ENCODE assay signal across 8 cellular contexts in genomic region chr2:230659653-230660138, GRCh38. TPM values are rescaled to one million over a fixed set of nuclear protein-coding genes. Genes with fewer than 3 reads are reported as not detected.
DNase-seq lines count a peak whose midpoint lies in the region; ATAC-seq and TF ChIP-seq lines count a peak whose summit lies in the region.
"Not testable (repeated sequence)": the region's sequence is repeated elsewhere in the genome, so short reads cannot be mapped to it uniquely, and the experiment has no call there.

No MANE protein-coding gene starts in this region.

- POLR2A ChIA-PET in CD4-positive, alpha-beta memory T cell (lab: Charles Lee; ENCODE audit: partially characterized antibody): interaction anchor here (0.8 to 3.2 kb wide), 8 partner anchors 8 to 139 kb away, joined by 3 to 41 read pairs (median 5); no protein-coding TSS in a partner anchor
- POLR2A ChIA-PET in activated CD8-positive, alpha-beta T cell treated with anti-CD3 and anti-CD28 coated beads for 36 hours (lab: Charles Lee): interaction anchor here (0.9 to 4.9 kb wide), 12 partner anchors 8 to 139 kb away, joined by 3 to 54 read pairs (median 6); partner anchors contain the start of gene CAB39

- H3K27me3 Mint-ChIP-seq in CD4-positive, alpha-beta memory T cell; activated CD8-positive, alpha-beta T cell treated with anti-CD3 and anti-CD28 coated beads for 36 hours; activated naive CD8-positive, alpha-beta T cell: not testable (repeated sequence)

- H3K4me1 ChIP-seq in CD4-positive, alpha-beta memory T cell (ENCODE audit: insufficient read depth, low read length): peaks cover 89% of the 10 kb centered on the region
- peaks cover 77% of the 10 kb centered on the region for H3K4me1 ChIP-seq in effector memory CD4-positive, alpha-beta T cell (ENCODE audit: control insufficient read depth, insufficient read depth, low read length, poor library complexity, severe bottlenecking)
- H3K4me1 ChIP-seq in mucosa of rectum (ENCODE audit: control insufficient read depth in 2 of 2, insufficient read depth in 2 of 2, low read length in 2 of 2): peaks cover 9 to 19% of the 10 kb centered on the region in 2 donors
- H3K4me1 ChIP-seq in transverse colon: not testable (repeated sequence)

- not testable (repeated sequence) for H3K27me3 ChIP-seq in CD4-positive, alpha-beta memory T cell (ENCODE audit: insufficient read depth, low read length); effector memory CD4-positive, alpha-beta T cell (replicated peaks; ENCODE audit: control insufficient read depth, insufficient read depth, low read length, poor library complexity, severe bottlenecking); mucosa of rectum (ENCODE audit: control insufficient read depth in 2 of 2, insufficient read depth in 2 of 2, low read length in 2 of 2); transverse colon

- not testable (repeated sequence) for TF ChIP-seq CTCF in NB4 (IDR thresholded peaks at IDR 0.05; ENCODE audit: low read depth, low read length); activated CD8-positive, alpha-beta T cell treated with anti-CD3 and anti-CD28 coated beads for 36 hours (IDR thresholded peaks at IDR 0.05); transverse colon (IDR thresholded peaks at IDR 0.05)

- H3K9me3 ChIP-seq in CD4-positive, alpha-beta memory T cell (ENCODE audit: control insufficient read depth in 1 of 2, low read length in 2 of 2); effector memory CD4-positive, alpha-beta T cell (ENCODE audit: control insufficient read depth, low read length); mucosa of rectum (ENCODE audit: control insufficient read depth in 2 of 2, low read length in 2 of 2); transverse colon: not testable (repeated sequence)

- H3K4me1 Mint-ChIP-seq in CD4-positive, alpha-beta memory T cell: peaks cover 68 to 94% (median 81%) of the 10 kb centered on the region in 4 donors
- H3K4me1 Mint-ChIP-seq in activated CD8-positive, alpha-beta T cell treated with anti-CD3 and anti-CD28 coated beads for 36 hours (ENCODE audit: low read depth): peaks cover 95% of the 10 kb centered on the region
- peaks cover 91% of the 10 kb centered on the region for H3K4me1 Mint-ChIP-seq in activated naive CD8-positive, alpha-beta T cell (ENCODE audit: low read depth)

- peak overlapping the region; percentile 47 to 84 (median 74) for H3K4me3 Mint-ChIP-seq in CD4-positive, alpha-beta memory T cell
- H3K4me3 Mint-ChIP-seq in activated CD8-positive, alpha-beta T cell treated with anti-CD3 and anti-CD28 coated beads for 36 hours: peak overlapping the region; percentile 71
- H3K4me3 Mint-ChIP-seq in activated naive CD8-positive, alpha-beta T cell: peak overlapping the region; percentile 46

- not testable (repeated sequence) for H3K9me3 Mint-ChIP-seq in CD4-positive, alpha-beta memory T cell; activated CD8-positive, alpha-beta T cell treated with anti-CD3 and anti-CD28 coated beads for 36 hours; activated naive CD8-positive, alpha-beta T cell (ENCODE audit: low read depth)

- DNase-seq in CD4-positive, alpha-beta memory T cell; NB4 (ENCODE audit: low read depth); activated CD8-positive, alpha-beta T cell treated with anti-CD3 and anti-CD28 coated beads for 36 hours; effector memory CD4-positive, alpha-beta T cell; transverse colon: not testable (repeated sequence)

- CTCF ChIA-PET in CD4-positive, alpha-beta memory T cell (lab: Charles Lee; ENCODE audit: partially characterized antibody): interaction anchor here (0.6 to 2.5 kb wide), 6 partner anchors 15 to 165 kb away, joined by 3 to 8 read pairs (median 4); no protein-coding TSS in a partner anchor
- CTCF ChIA-PET in activated CD8-positive, alpha-beta T cell treated with anti-CD3 and anti-CD28 coated beads for 36 hours (lab: Charles Lee): interaction anchor here (0.7 to 3.3 kb wide), 7 partner anchors 9 to 139 kb away, joined by 3 to 15 read pairs (median 3); no protein-coding TSS in a partner anchor

- in situ Hi-C loops in transverse colon (cut with MboI; ENCODE audit: low pct_ligation_motif_present in 1 of 4, low pct_unique_long_range_greater_than_20kb in 1 of 4, low sequenced_read_pairs in 3 of 4): not testable (repeated sequence)

- intact Hi-C loops in CD4-positive, alpha-beta memory T cell (cut with micrococcal nuclease): loop anchor here (2.0 kb wide), 1 partner anchor 15 kb away; no protein-coding TSS in a partner anchor
- intact Hi-C loops in activated CD8-positive, alpha-beta T cell treated with anti-CD3 and anti-CD28 coated beads for 36 hours (cut with micrococcal nuclease): loop anchor here (1.0 to 2.0 kb wide), 3 partner anchors 15 to 135 kb away; no protein-coding TSS in a partner anchor
- intact Hi-C loops in transverse colon (cut with DNase I; ENCODE audit: low total_unique reads): not testable (repeated sequence)

- ATAC-seq in activated CD8-positive, alpha-beta T cell treated with anti-CD3 and anti-CD28 coated beads for 36 hours: not testable (repeated sequence)

- peak overlapping the region; percentile 54 for H3K27ac ChIP-seq in CD4-positive, alpha-beta memory T cell (ENCODE audit: low read depth, low read length)
- H3K27ac ChIP-seq in effector memory CD4-positive, alpha-beta T cell (ENCODE audit: insufficient read depth, low read length, poor library complexity, severe bottlenecking): peak overlapping the region; percentile 58
- H3K27ac ChIP-seq in mucosa of rectum (ENCODE audit: low read depth in 2 of 2, low read length in 2 of 2): peak overlapping the region; percentile 13 to 76
- peak overlapping the region in 18 of 21 experiments; percentile 17 to 87 (median 70) for H3K27ac ChIP-seq in skin epidermis
- H3K27ac ChIP-seq in transverse colon: peak overlapping the region; percentile 28 to 69 (median 49)

- H3K4me3 ChIP-seq in CD4-positive, alpha-beta memory T cell (ENCODE audit: low read length in 2 of 2): peak overlapping the region in 1 of 2 donors; percentile 45
- H3K4me3 ChIP-seq in NB4 (ENCODE audit: low read depth, low read length): peak overlapping the region; percentile 61
- H3K4me3 ChIP-seq in effector memory CD4-positive, alpha-beta T cell (ENCODE audit: insufficient read depth, low read depth, low read length, poor library complexity, severe bottlenecking): peak overlapping the region; percentile 39
- peak overlapping the region in 1 of 2 donors; percentile 13 for H3K4me3 ChIP-seq in mucosa of rectum (ENCODE audit: low read length in 2 of 2)
- H3K4me3 ChIP-seq in skin epidermis, transverse colon: not testable (repeated sequence)

- not testable (repeated sequence) for H3K36me3 Mint-ChIP-seq in CD4-positive, alpha-beta memory T cell; activated CD8-positive, alpha-beta T cell treated with anti-CD3 and anti-CD28 coated beads for 36 hours (ENCODE audit: low read depth); activated naive CD8-positive, alpha-beta T cell

- TF ChIP-seq POLR2A in NB4 (IDR thresholded peaks at IDR 0.05; ENCODE audit: extremely low read depth, insufficient read length); transverse colon (IDR thresholded peaks at IDR 0.05): not testable (repeated sequence)

- peak overlapping the region; percentile 70 to 94 (median 92) for H3K27ac Mint-ChIP-seq in CD4-positive, alpha-beta memory T cell
- H3K27ac Mint-ChIP-seq in activated CD8-positive, alpha-beta T cell treated with anti-CD3 and anti-CD28 coated beads for 36 hours: peak overlapping the region; percentile 97
- peak overlapping the region; percentile 99 for H3K27ac Mint-ChIP-seq in activated naive CD8-positive, alpha-beta T cell

- WGBS in transverse colon (ENCODE audit: low coverage in 1 of 2), 2 donors: 75% methylated on average over 15 of the region's 15 CpGs; no CpG with 5 or more reads in 1 of the 2 donors

- not testable (repeated sequence) for H3K36me3 ChIP-seq in CD4-positive, alpha-beta memory T cell (ENCODE audit: insufficient read depth, low read length); effector memory CD4-positive, alpha-beta T cell (ENCODE audit: control insufficient read depth, insufficient read depth, low read length); mucosa of rectum (ENCODE audit: control insufficient read depth in 2 of 2, insufficient read depth in 2 of 2, low read length in 2 of 2); transverse colon

- not testable (repeated sequence) for H3K9ac ChIP-seq in mucosa of rectum (ENCODE audit: low read depth in 1 of 2, low read length in 2 of 2)

- TF ChIP-seq EP300 in transverse colon (IDR thresholded peaks at IDR 0.05; ENCODE audit: low read depth): not testable (repeated sequence)

RNA-seq across cellular contexts. Expression of gene CAB39, which starts 52.9 kb away (rescaled TPM):
- total RNA-seq in CD4-positive, alpha-beta memory T cell: 100 to 1,000 TPM; 112 to 115 TPM
- 10 to 100 TPM; 80.8 to 88.5 TPM for polyA plus RNA-seq in CD4-positive, alpha-beta memory T cell
- 100 to 1,000 TPM; 119 to 120 TPM for total RNA-seq in activated CD8-positive, alpha-beta T cell treated with anti-CD3 and anti-CD28 coated beads for 36 hours
- total RNA-seq in transverse colon: 100 to 1,000 TPM in 3 of 4 donors, 10 to 100 TPM in 1; 67.3 to 137 (median 123) TPM
